8 cellular contexts compared by ENCODE assay signal in genomic region chr2:170361359-170361936, GRCh38.
A peak's percentile ranks its signal among the peaks of the same experiment; 100 is the strongest.
DNase-seq lines count a peak whose midpoint lies in the region; ATAC-seq lines count a peak whose summit lies in the region.

No MANE protein-coding gene starts in this region.

- no peak overlapping the region for H4K91ac ChIP-seq in trophoblast cell (ENCODE audit: low read depth, low read length)

- H3K27me3 ChIP-seq in H7 (ENCODE audit: control insufficient read depth, insufficient read depth, low read length): no peaks in the 10 kb centered on the region
- no peaks in the 10 kb centered on the region for H3K27me3 ChIP-seq in trophoblast cell (ENCODE audit: insufficient read depth, low read length)

- H2AFZ ChIP-seq in trophoblast cell (ENCODE audit: insufficient read depth, low read length, poor library complexity): no peak overlapping the region

- no peak overlapping the region for H3K14ac ChIP-seq in trophoblast cell (ENCODE audit: low read length)

- no peak overlapping the region for H2BK12ac ChIP-seq in trophoblast cell (ENCODE audit: low read length)

- no peak overlapping the region for H2AK5ac ChIP-seq in trophoblast cell (ENCODE audit: low read length)

- H4K8ac ChIP-seq in trophoblast cell (ENCODE audit: low read depth, low read length): no peak overlapping the region

- H3K36me3 ChIP-seq in H7 (replicated peaks; ENCODE audit: control insufficient read depth, insufficient read depth, low read length) (no peaks in the 10 kb centered on the region), trophoblast cell (ENCODE audit: control insufficient read depth in 1 of 2, insufficient read depth in 2 of 2, low read length in 2 of 2) (no peaks in the 10 kb centered on the region)

- DNase-seq in DMS153 (lab: John Stamatoyannopoulos, UW) (peak; percentile 24), H7 (peak; percentile 21), NOMO-1 treated with DMSO at 0.1 percent for 48 hours (lab: John Stamatoyannopoulos, UW; ENCODE audit: unreplicated experiment) (peak; percentile 40), activated T-cell treated with anti-CD3 and anti-CD28 coated beads for 48 hours (ENCODE audit: low read depth) (peak; percentile 41), fibroblast of the conjunctiva (ENCODE audit: low read depth) (peak; percentile 40), trophoblast cell (peak; percentile 71 to 80), SHP77 (lab: John Stamatoyannopoulos, UW) (no peak)

- H3K4me2 ChIP-seq in trophoblast cell (ENCODE audit: low read length): no peak overlapping the region

- no peak overlapping the region for H3K9ac ChIP-seq in trophoblast cell (ENCODE audit: low read length)

- no peak overlapping the region for H2BK5ac ChIP-seq in trophoblast cell (ENCODE audit: low read depth, low read length, poor library complexity)

- H3K4me1 ChIP-seq in trophoblast cell (ENCODE audit: control insufficient read depth in 1 of 2, insufficient read depth in 2 of 2, low read length in 2 of 2): no peaks in the 10 kb centered on the region

- H3K23ac ChIP-seq in trophoblast cell (ENCODE audit: low read length): no peak overlapping the region

- H3K18ac ChIP-seq in trophoblast cell (ENCODE audit: low read length): no peak overlapping the region

- H4K12ac ChIP-seq in trophoblast cell (ENCODE audit: low read depth, low read length): no peak overlapping the region

- no peak overlapping the region for H3K4me3 ChIP-seq in H7 (ENCODE audit: insufficient read depth, low read depth, low read length)
- H3K4me3 ChIP-seq in trophoblast cell (ENCODE audit: low read depth, low read length): no peak overlapping the region

- H3K9me3 ChIP-seq in trophoblast cell (ENCODE audit: insufficient read depth, low read depth, low read length): no peaks in the 10 kb centered on the region

- H2BK120ac ChIP-seq in trophoblast cell (ENCODE audit: insufficient read depth, low read length, poor library complexity): no peak overlapping the region

- H3K79me1 ChIP-seq in trophoblast cell (ENCODE audit: low read length): no peaks in the 10 kb centered on the region

- H3K79me2 ChIP-seq in trophoblast cell (ENCODE audit: control insufficient read depth, insufficient read depth, low read length, poor library complexity): no peaks in the 10 kb centered on the region

- H3K27ac ChIP-seq in trophoblast cell (ENCODE audit: low read depth, low read length): no peak overlapping the region

- no CpG with 5 or more reads among the region's 4 CpGs for WGBS in trophoblast cell (ENCODE audit: extremely low coverage, insufficient coverage, insufficient read length)

- no peak overlapping the region for H3K4ac ChIP-seq in trophoblast cell (ENCODE audit: low read depth, low read length)

- no peak for ATAC-seq in HG03280 (IDR thresholded peaks at IDR 0.05; ENCODE audit: unreplicated experiment)

Comparison
In these comparisons a context has a peak if more than half of its experiments do, and no peak if none do; other contexts are left out.
1. DNase-seq: peak in DMS153 (single experiment), H7 (single experiment), NOMO-1 treated with DMSO at 0.1 percent for 48 hours (single experiment), activated T-cell treated with anti-CD3 and anti-CD28 coated beads for 48 hours (single experiment), fibroblast of the conjunctiva (single experiment) and trophoblast cell (2 of 2); none in SHP77 (0 of 2).